In genomic region chr20:63707558-63708300, GRCh38 we compare ENCODE assay signal across 8 cellular contexts. TPM values are rescaled to one million over a fixed set of nuclear protein-coding genes. Genes with fewer than 3 reads are reported as not detected.
A peak's percentile ranks its signal among the peaks of the same experiment; 100 is the strongest.
DNase-seq lines count a peak whose midpoint lies in the region; ATAC-seq and TF ChIP-seq lines count a peak whose summit lies in the region.

Gene ARFRP1 (minus strand): TSS chr20:63707976. CDS start chr20:63707091, 885 bp downstream.
Gene ZGPAT (plus strand): TSS chr20:63708039. CDS start chr20:63708581, 542 bp downstream.

- DNase-seq in BJ (ENCODE audit: low read depth) (no peak), NCI-H774 (lab: John Stamatoyannopoulos, UW) (peak; percentile 83), dorsolateral prefrontal cortex (peak; percentile 88 to 97 (median 90))
- peak; percentile 86 to 88 for DNase-seq in activated CD4-positive, alpha-beta T cell treated with anti-CD3 and anti-CD28 coated beads, Interleukin-2, amount 50 U/mL, for 48 hours
- peak; percentile 88 for DNase-seq in stimulated activated CD4-positive, alpha-beta T cell treated with anti-CD3 and anti-CD28 coated beads, Interleukin-4, amount 100 ng/mL, for 24 hours

- under 1% methylated on average over 98 of the region's 98 CpGs for WGBS in liver

- H3K27ac ChIP-seq in dorsolateral prefrontal cortex (peak within 1 kb of the TSS in 55 of 59 donors; percentile 30 to 94 (median 83)), liver (ENCODE audit: low read depth in 1 of 2, low read length in 2 of 2) (peak within 1 kb of the TSS; percentile 81 to 86)

- POLR2A ChIA-PET in BJ (lab: Charles Lee) = interaction anchor here (0.6 to 1.1 kb wide), 2 partner anchors 9 to 512 kb away, joined by 3 to 6 read pairs; no protein-coding TSS in a partner anchor

- TF ChIP-seq RAD21 in liver (IDR thresholded peaks at IDR 0.05) = peak; percentile 30 to 61

- intact Hi-C loops in dorsolateral prefrontal cortex (cut with DNase I) = loop anchor here (1.0 to 10.0 kb wide), 6 partner anchors 33 to 355 kb away; partner anchors contain the start of genes RTEL1 (in 2 of the 2), ABHD16B (in 1 of the 2), TCEA2 (in 1 of the 2) and TPD52L2 (in 1 of the 2)

- CTCF ChIA-PET in BJ (lab: Yijun Ruan, JAX) = interaction anchor here (0.9 to 1.5 kb wide), 4 partner anchors 9 to 78 kb away, joined by 3 to 5 read pairs (median 4); no protein-coding TSS in a partner anchor

- H3K36me3 ChIP-seq in BJ (ENCODE audit: control insufficient read depth, insufficient read depth, low read length) (peaks cover 28% of the 10 kb centered on the region), liver (ENCODE audit: control insufficient read depth in 4 of 4, insufficient read depth in 3 of 4, low read depth in 1 of 4, low read length in 3 of 4) (peaks cover 7 to 35% (median 14%) of the 10 kb centered on the region in 4 donors)

- peaks cover 5 to 27% (median 25%) of the 10 kb centered on the region in 4 donors for H3K4me1 ChIP-seq in liver (ENCODE audit: control insufficient read depth in 4 of 4, insufficient read depth in 4 of 4, low read length in 3 of 4)

- ATAC-seq in GM19328 (IDR thresholded peaks at IDR 0.05; ENCODE audit: unreplicated experiment) (peak; percentile 68), HG03521 (IDR thresholded peaks at IDR 0.05; ENCODE audit: unreplicated experiment) (peak; percentile 60)

- no peaks in the 10 kb centered on the region for H3K9me3 ChIP-seq in liver (ENCODE audit: control insufficient read depth in 4 of 4, low read length in 3 of 4)

- peak within 1 kb of the TSS; percentile 88 for H3K4me3 ChIP-seq in BJ (ENCODE audit: low read depth, low read length)
- H3K4me3 ChIP-seq in dorsolateral prefrontal cortex = peak within 1 kb of the TSS; percentile 72 to 100 (median 94)
- peak within 1 kb of the TSS; percentile 76 to 96 (median 92) for H3K4me3 ChIP-seq in liver (ENCODE audit: low read depth in 1 of 3, low read length in 3 of 3)

- TF ChIP-seq CTCF in BJ (IDR thresholded peaks at IDR 0.05; ENCODE audit: insufficient read depth, low read depth, low read length) (no peak), dorsolateral prefrontal cortex (IDR thresholded peaks at IDR 0.05 in 54 of 56, conservative IDR thresholded peaks at IDR 0.05 in 2 of 56; ENCODE audit: low read depth in 1 of 56, partially characterized antibody in 56 of 56) (peak in 31 of 56 donors; percentile 5 to 59 (median 26)), liver (IDR thresholded peaks at IDR 0.05; ENCODE audit: low read depth, low read length, missing input control) (no peak)

- peak within 1 kb of the TSS; percentile 36 to 55 for H3K9ac ChIP-seq in liver (ENCODE audit: low read depth in 1 of 2, low read length in 2 of 2)

- H3K27me3 ChIP-seq in BJ (ENCODE audit: control insufficient read depth, insufficient read depth, low read length) (no peaks in the 10 kb centered on the region), dorsolateral prefrontal cortex (no peaks in the 10 kb centered on the region), liver (ENCODE audit: control insufficient read depth in 4 of 4, insufficient read depth in 4 of 4, low read length in 3 of 4) (no peaks in the 10 kb centered on the region)

TF ChIP-seq in liver, 16 proteins besides CTCF, POLR2A, EP300 and RAD21:
- TF ChIP-seq EGR1 (IDR thresholded peaks at IDR 0.05; ENCODE audit: low read depth in 2 of 2) = peak in 1 of 2 donors; percentile 54
- peak; percentile 17 for TF ChIP-seq REST (IDR thresholded peaks at IDR 0.05)
- TF ChIP-seq ATF3 (IDR thresholded peaks at IDR 0.05) = no peak
- TF ChIP-seq GABPA (IDR thresholded peaks at IDR 0.05 in 1 of 2, conservative IDR thresholded peaks at IDR 0.05 in 1 of 2) = peak in 1 of 2 donors; percentile 90
- TF ChIP-seq RXRA (IDR thresholded peaks at IDR 0.05) = peak; percentile 38 to 39
TF ChIP-seq in liver: peak in this region for 4.

RNA-seq across cellular contexts. Expression of gene ARFRP1, which starts in this region (rescaled TPM):
- polyA plus RNA-seq in BJ (2011; rRNA removed) = 29.3 and 41.9 TPM in 2 replicates
- polyA minus RNA-seq in BJ (2011; rRNA and poly(A)+ RNA removed) = 14.8 and 16.4 TPM in 2 replicates
- total RNA-seq in dorsolateral prefrontal cortex = 10 to 100 TPM; 37.8 to 65.5 (median 48.4) TPM
- total RNA-seq in liver = 10 to 100 TPM; 14.2 to 21.0 TPM
- 10 to 100 TPM; 20.0 to 26.9 TPM for polyA plus RNA-seq in liver

RNA-seq across cellular contexts. Expression of gene ZGPAT, which starts in this region (rescaled TPM):
- polyA plus RNA-seq in BJ (2011; rRNA removed) = 9.4 and 15.9 TPM in 2 replicates
- polyA minus RNA-seq in BJ (2011; rRNA and poly(A)+ RNA removed) = 5.9 and 12.5 TPM in 2 replicates
- total RNA-seq in dorsolateral prefrontal cortex = 10 to 100 TPM; 18.4 to 46.9 (median 28.4) TPM
- total RNA-seq in liver = 10 to 100 TPM; 10.3 to 14.7 TPM
- 10 to 100 TPM; 26.2 to 90.5 TPM for polyA plus RNA-seq in liver

Comparison
In these comparisons a context has a peak if more than half of its experiments do, and no peak if none do; other contexts are left out.
1. CTCF ChIP-seq: peak in dorsolateral prefrontal cortex (31 of 56); none in BJ (single experiment) and liver (single experiment).
2. Peak in every context shown above with its lines, with median percentiles within 50 percentile points of each other: H3K4me3 ChIP-seq.